ENCODE assay signal across 24 cellular contexts in genomic region chr12:19666070-19666469, GRCh38.
DNase-seq lines count a peak whose midpoint lies in the region; ATAC-seq and TF ChIP-seq lines count a peak whose summit lies in the region.
"Had no signal": no experiment of that assay in that cellular context is flagged by ENCODE, and none has a peak within 500 bp of the region (broad histone marks: within the 10 kb centered on the region; RNA-seq: fewer than 3 reads in every experiment).

No MANE protein-coding gene starts in this region.

- intact Hi-C loops in esophagus muscularis mucosa (cut with DNase I), result no loop called here

- H3K9me3 ChIP-seq in endodermal cell (ENCODE audit: control insufficient read depth, low read length), result no peaks in the 10 kb centered on the region
- no peaks in the 10 kb centered on the region for H3K9me3 ChIP-seq in esophagus muscularis mucosa
- H3K9me3 ChIP-seq: Caco-2, MG63 had no signal

- H3K27ac ChIP-seq in endodermal cell (ENCODE audit: low read depth, low read length) (no peak overlapping the region), esophagus muscularis mucosa (replicated peaks in 1 of 4) (peak overlapping the region; percentile 20 to 50 (median 35))

- no peaks in the 10 kb centered on the region for H3K36me3 Mint-ChIP-seq in endodermal cell (ENCODE audit: low read depth)
- no peaks in the 10 kb centered on the region for H3K36me3 Mint-ChIP-seq in stimulated activated memory B cell treated with anti-CD40 and anti-IgM and Interleukin-4, amounts not matched to agents 10 μg/mL and 1 μg/mL and 100 μg/mL, for 72 hours
- no peaks in the 10 kb centered on the region for H3K36me3 Mint-ChIP-seq in activated CD4-positive, alpha-beta memory T cell treated with anti-CD3 and anti-CD28 coated beads, Interleukin-2, amount 10 ng/mL, durations not matched to agents 7 days and 5 days (ENCODE audit: low read depth)
- H3K36me3 Mint-ChIP-seq: CD8-positive, alpha-beta T cell had no signal

- H3K4me1 ChIP-seq in endodermal cell (ENCODE audit: control insufficient read depth, insufficient read depth, low read length) (peaks cover 10% of the 10 kb centered on the region), esophagus muscularis mucosa (peaks cover 0 to 24% (median 18%) of the 10 kb centered on the region in 4 donors)
- H3K4me1 ChIP-seq: Caco-2 had no signal

- CTCF ChIA-PET in activated CD4-positive, alpha-beta memory T cell treated with anti-CD3 and anti-CD28 coated beads, Interleukin-2, amount 10 ng/mL, durations not matched to agents 7 days and 5 days (lab: Charles Lee), result no interaction called here

- peak overlapping the region; percentile 3 for H3K27ac Mint-ChIP-seq in endodermal cell
- no peak overlapping the region for H3K27ac Mint-ChIP-seq in stimulated activated memory B cell treated with anti-CD40 and anti-IgM and Interleukin-4, amounts not matched to agents 10 μg/mL and 1 μg/mL and 100 μg/mL, for 72 hours
- no peak overlapping the region for H3K27ac Mint-ChIP-seq in activated CD4-positive, alpha-beta memory T cell treated with anti-CD3 and anti-CD28 coated beads, Interleukin-2, amount 10 ng/mL, durations not matched to agents 7 days and 5 days
- H3K27ac Mint-ChIP-seq: CD8-positive, alpha-beta T cell had no signal

- TF ChIP-seq CTCF in endodermal cell (conservative IDR thresholded peaks at IDR 0.05), result no peak
- no peak for TF ChIP-seq CTCF in esophagus muscularis mucosa (IDR thresholded peaks at IDR 0.05)

- peak; percentile 28 for ATAC-seq in stimulated activated memory B cell treated with anti-CD40 and anti-IgM and Interleukin-4, amounts not matched to agents 10 μg/mL and 1 μg/mL and 100 μg/mL, for 72 hours
- ATAC-seq: CD8-positive, alpha-beta T cell; HCT116; PC-3; Right ventricle myocardium inferior had no signal

- H3K36me3 ChIP-seq in endodermal cell (ENCODE audit: control insufficient read depth, insufficient read depth, low read length), result no peaks in the 10 kb centered on the region
- no peaks in the 10 kb centered on the region for H3K36me3 ChIP-seq in esophagus muscularis mucosa
- H3K36me3 ChIP-seq: MG63 had no signal

- H3K4me1 Mint-ChIP-seq in endodermal cell, result peaks cover 14% of the 10 kb centered on the region
- no peaks in the 10 kb centered on the region for H3K4me1 Mint-ChIP-seq in stimulated activated memory B cell treated with anti-CD40 and anti-IgM and Interleukin-4, amounts not matched to agents 10 μg/mL and 1 μg/mL and 100 μg/mL, for 72 hours
- H3K4me1 Mint-ChIP-seq in activated CD4-positive, alpha-beta memory T cell treated with anti-CD3 and anti-CD28 coated beads, Interleukin-2, amount 10 ng/mL, durations not matched to agents 7 days and 5 days, result no peaks in the 10 kb centered on the region

- no peak overlapping the region for H3K4me3 Mint-ChIP-seq in endodermal cell
- no peak overlapping the region for H3K4me3 Mint-ChIP-seq in stimulated activated memory B cell treated with anti-CD40 and anti-IgM and Interleukin-4, amounts not matched to agents 10 μg/mL and 1 μg/mL and 100 μg/mL, for 72 hours
- no peak overlapping the region for H3K4me3 Mint-ChIP-seq in activated CD4-positive, alpha-beta memory T cell treated with anti-CD3 and anti-CD28 coated beads, Interleukin-2, amount 10 ng/mL, durations not matched to agents 7 days and 5 days
- H3K4me3 Mint-ChIP-seq: CD8-positive, alpha-beta T cell had no signal

- TF ChIP-seq POLR2A in esophagus muscularis mucosa (IDR thresholded peaks at IDR 0.05; ENCODE audit: low read depth), result no peak

- DNase-seq in endodermal cell, result peak; percentile 51
- no peak for DNase-seq in esophagus muscularis mucosa (ENCODE audit: extremely low spot score)
- DNase-seq in activated CD4-positive, alpha-beta memory T cell treated with anti-CD3 and anti-CD28 coated beads, Interleukin-2, amount 10 ng/mL, durations not matched to agents 7 days and 5 days, result no peak
- DNase-seq in hippocampal formation (lab: John Stamatoyannopoulos, UW), result no peak
- no peak for DNase-seq in activated naive CD4-positive, alpha-beta T cell (lab: John Stamatoyannopoulos, UW)
- DNase-seq in SHP77 treated with DMSO at 0.1 percent for 48 hours (lab: John Stamatoyannopoulos, UW), result no peak
- DNase-seq: Caco-2; CD8-positive, alpha-beta T cell; DMS 273 treated with DMSO at 0.1 percent for 48 hours; DMS79; KG1; MG63; NCI-H1048; NCI-H1417; NCI-H1694; NCI-H2029 treated with DMSO at 0.1 percent for 48 hours; NCI-H446 treated with DMSO at 0.1 percent for 48 hours; NCI-H526; NCI-H82; NK-92 treated with Interleukin-12 subunit alpha and Interleukin-12 subunit beta, amount 100 ng/mL, for 24 hours; PC-3 had no signal

- no peaks in the 10 kb centered on the region for H3K27me3 Mint-ChIP-seq in endodermal cell (ENCODE audit: insufficient read depth)
- no peaks in the 10 kb centered on the region for H3K27me3 Mint-ChIP-seq in stimulated activated memory B cell treated with anti-CD40 and anti-IgM and Interleukin-4, amounts not matched to agents 10 μg/mL and 1 μg/mL and 100 μg/mL, for 72 hours
- H3K27me3 Mint-ChIP-seq in activated CD4-positive, alpha-beta memory T cell treated with anti-CD3 and anti-CD28 coated beads, Interleukin-2, amount 10 ng/mL, durations not matched to agents 7 days and 5 days, result peaks cover 2% of the 10 kb centered on the region

- H3K4me3 ChIP-seq in endodermal cell (ENCODE audit: low read length), result peak overlapping the region; percentile 33
- no peak overlapping the region for H3K4me3 ChIP-seq in esophagus muscularis mucosa
- H3K4me3 ChIP-seq: MG63 had no signal

- POLR2A ChIA-PET in activated CD4-positive, alpha-beta memory T cell treated with anti-CD3 and anti-CD28 coated beads, Interleukin-2, amount 10 ng/mL, durations not matched to agents 7 days and 5 days (lab: Charles Lee), result no interaction called here

- H3K27me3 ChIP-seq in endodermal cell (ENCODE audit: control insufficient read depth, insufficient read depth, low read length, poor library complexity, severe bottlenecking), result no peaks in the 10 kb centered on the region
- no peaks in the 10 kb centered on the region for H3K27me3 ChIP-seq in esophagus muscularis mucosa
- H3K27me3 ChIP-seq: MG63 had no signal

- TF ChIP-seq EP300 in esophagus muscularis mucosa (IDR thresholded peaks at IDR 0.05), result no peak

- H3K9ac ChIP-seq in endodermal cell (ENCODE audit: extremely low read depth, low read length, poor library complexity, severe bottlenecking), result no peak overlapping the region

- H3K9me3 Mint-ChIP-seq in endodermal cell, result no peaks in the 10 kb centered on the region
- peaks cover 5% of the 10 kb centered on the region for H3K9me3 Mint-ChIP-seq in stimulated activated memory B cell treated with anti-CD40 and anti-IgM and Interleukin-4, amounts not matched to agents 10 μg/mL and 1 μg/mL and 100 μg/mL, for 72 hours
- H3K9me3 Mint-ChIP-seq in activated CD4-positive, alpha-beta memory T cell treated with anti-CD3 and anti-CD28 coated beads, Interleukin-2, amount 10 ng/mL, durations not matched to agents 7 days and 5 days, result no peaks in the 10 kb centered on the region
- H3K9me3 Mint-ChIP-seq: CD8-positive, alpha-beta T cell had no signal
